In the genomic region with DNA sequence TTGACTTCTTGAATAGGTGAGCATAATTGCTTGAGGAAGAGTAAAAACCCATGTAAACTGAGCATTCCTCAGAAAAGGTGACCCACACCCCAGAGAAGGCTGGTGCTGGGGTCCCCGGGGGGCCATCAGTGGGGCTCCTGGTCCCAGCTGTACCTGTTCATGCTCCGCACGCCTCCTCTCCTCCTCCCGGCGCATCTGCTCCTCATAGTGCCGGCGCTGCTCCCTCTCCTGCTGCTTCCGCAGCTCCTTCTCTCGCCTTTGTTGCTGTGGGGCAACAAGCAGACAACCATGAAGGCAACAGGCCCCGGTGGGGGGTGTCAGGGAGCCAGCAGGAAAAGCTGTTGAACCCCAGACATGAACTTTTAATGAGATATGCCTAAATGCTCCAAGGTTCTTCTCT, we compare ENCODE assay signal across 23 cellular contexts.
DNase-seq lines count a peak whose midpoint lies in the region; ATAC-seq and TF ChIP-seq lines count a peak whose summit lies in the region.
"Had no signal": no experiment of that assay in that cellular context is flagged by ENCODE, and none has a peak within 500 bp of the region (broad histone marks: within the 10 kb centered on the region; RNA-seq: fewer than 3 reads in every experiment).

No MANE protein-coding gene starts in this region.

- no peak overlapping the region for H3K9ac ChIP-seq in mesenchymal stem cell (ENCODE audit: low read length)
- H3K9ac ChIP-seq: BLaER1 had no signal

- no peak overlapping the region for H3K27ac ChIP-seq in heart right ventricle
- H3K27ac ChIP-seq in mesenchymal stem cell (ENCODE audit: low read length, poor library complexity, severe bottlenecking) = no peak overlapping the region
- H3K27ac ChIP-seq: BLaER1 had no signal

- WGBS in heart right ventricle, 2 donors = 94 to 97% methylated on average over 10 of the region's 10 CpGs
- 96% methylated on average over 10 of the region's 10 CpGs for WGBS in mesenchymal stem cell

- no peak overlapping the region for H2BK120ac ChIP-seq in mesenchymal stem cell (ENCODE audit: low read depth, low read length)

- peak; percentile 16 for ATAC-seq in Right ventricle myocardium inferior
- ATAC-seq in heart right ventricle = no peak
- ATAC-seq in central memory CD8-positive, alpha-beta T cell (replicated peaks; ENCODE audit: extremely low read depth, poor library complexity, severe bottlenecking) = no peak

- H3K9me3 Mint-ChIP-seq in central memory CD8-positive, alpha-beta T cell = no peaks in the 10 kb centered on the region
- H3K9me3 Mint-ChIP-seq in T-helper 2 cell treated with Interferon-gamma antibody and Interleukin-4, amounts not matched to agents 5 μg/mL and 100 μg/mL, for 36 hours = no peaks in the 10 kb centered on the region
- H3K9me3 Mint-ChIP-seq: CD4-positive, alpha-beta memory T cell; CD4-positive, CD25-positive, alpha-beta regulatory T cell; CD8-positive, alpha-beta memory T cell had no signal

- no peak for DNase-seq in Right ventricle myocardium inferior (ENCODE audit: missing footprints)
- DNase-seq in heart right ventricle = no peak
- no peak for DNase-seq in central memory CD8-positive, alpha-beta T cell (ENCODE audit: low spot score in 2 of 2)
- no peak for DNase-seq in mesenchymal stem cell
- no peak for DNase-seq in T-helper 2 cell treated with Interferon-gamma antibody and Interleukin-4, amounts not matched to agents 5 μg/mL and 100 μg/mL, for 36 hours (ENCODE audit: low spot score)
- no peak for DNase-seq in hypothalamus (lab: John Stamatoyannopoulos, UW)
- no peak for DNase-seq in stimulated activated CD4-positive, alpha-beta T cell treated with anti-CD3 and anti-CD28 coated beads, Interleukin-4, amount 100 ng/mL, for 1 hour
- DNase-seq: 8988T; ACHN; BE2C; C1 segment of cervical spinal cord; CD4-positive, alpha-beta memory T cell; CD4-positive, CD25-positive, alpha-beta regulatory T cell; CD8-positive, alpha-beta memory T cell; COR-L47; DMS 273 treated with DMSO at 0.1 percent for 48 hours; DMS153; DMS53; DND-41; EL; GDM1 had no signal

- TF ChIP-seq CTCF in heart right ventricle (IDR thresholded peaks at IDR 0.05) = no peak

- H3K4me1 Mint-ChIP-seq in central memory CD8-positive, alpha-beta T cell = peaks cover 9% of the 10 kb centered on the region
- no peaks in the 10 kb centered on the region for H3K4me1 Mint-ChIP-seq in T-helper 2 cell treated with Interferon-gamma antibody and Interleukin-4, amounts not matched to agents 5 μg/mL and 100 μg/mL, for 36 hours (ENCODE audit: low read depth)
- H3K4me1 Mint-ChIP-seq: CD14-positive monocyte; CD8-positive, alpha-beta memory T cell had no signal

- peaks cover 2% of the 10 kb centered on the region for H3K79me1 ChIP-seq in mesenchymal stem cell (replicated peaks; ENCODE audit: low read length, poor library complexity, severe bottlenecking)

- H3K14ac ChIP-seq in mesenchymal stem cell (ENCODE audit: low read length in 2 of 2) = no peak overlapping the region

- no peak overlapping the region for H2AFZ ChIP-seq in mesenchymal stem cell (ENCODE audit: low read depth, low read length)

- no peak overlapping the region for H3K23ac ChIP-seq in mesenchymal stem cell (ENCODE audit: low read length in 2 of 2)

- H3K18ac ChIP-seq in mesenchymal stem cell (ENCODE audit: low read depth in 1 of 2, low read length in 2 of 2) = no peak overlapping the region

- intact Hi-C loops in Right ventricle myocardium inferior (cut with DNase I) (no loop called here), heart right ventricle (cut with DNase I) (loop anchor here in 1 of 10 donors (10.0 kb wide), 1 partner anchor 425 kb away; no protein-coding TSS in a partner anchor)

- H3K36me3 ChIP-seq in heart right ventricle (peaks cover 0 to 55% (median 0%) of the 10 kb centered on the region in 9 donors), mesenchymal stem cell (ENCODE audit: control insufficient read depth in 1 of 2, insufficient read depth in 2 of 2, low read depth in 1 of 2, low read length in 2 of 2) (peaks cover 6 to 20% of the 10 kb centered on the region in 2 experiments)
- H3K36me3 ChIP-seq: BE2C, BLaER1 had no signal

- H3K4me2 ChIP-seq in mesenchymal stem cell (ENCODE audit: low read length, poor library complexity, severe bottlenecking) = no peak overlapping the region
- H3K4me2 ChIP-seq: BLaER1 had no signal

- H3K9me3 ChIP-seq in heart right ventricle (no peaks in the 10 kb centered on the region), mesenchymal stem cell (ENCODE audit: control insufficient read depth, low read length) (no peaks in the 10 kb centered on the region)
- H3K9me3 ChIP-seq: BE2C, BLaER1 had no signal

- H3K36me3 Mint-ChIP-seq in central memory CD8-positive, alpha-beta T cell (ENCODE audit: insufficient read depth) = peaks cover 43% of the 10 kb centered on the region
- peaks cover 55% of the 10 kb centered on the region for H3K36me3 Mint-ChIP-seq in T-helper 2 cell treated with Interferon-gamma antibody and Interleukin-4, amounts not matched to agents 5 μg/mL and 100 μg/mL, for 36 hours (ENCODE audit: low read depth)
- H3K36me3 Mint-ChIP-seq: CD14-positive monocyte had no signal

- no peaks in the 10 kb centered on the region for H3K27me3 Mint-ChIP-seq in central memory CD8-positive, alpha-beta T cell
- H3K27me3 Mint-ChIP-seq in T-helper 2 cell treated with Interferon-gamma antibody and Interleukin-4, amounts not matched to agents 5 μg/mL and 100 μg/mL, for 36 hours (ENCODE audit: low read depth) = no peaks in the 10 kb centered on the region
- H3K27me3 Mint-ChIP-seq: CD4-positive, alpha-beta memory T cell; CD4-positive, CD25-positive, alpha-beta regulatory T cell; CD8-positive, alpha-beta memory T cell had no signal

- H3K27me3 ChIP-seq in heart right ventricle = no peaks in the 10 kb centered on the region
- H3K27me3 ChIP-seq in mesenchymal stem cell (ENCODE audit: control insufficient read depth in 1 of 2, insufficient read depth in 1 of 2, low read length in 2 of 2) = no peaks in the 10 kb centered on the region
- H3K27me3 ChIP-seq: BE2C, BLaER1 had no signal

- H3K4me3 ChIP-seq in heart right ventricle (no peak overlapping the region), mesenchymal stem cell (ENCODE audit: insufficient read depth in 1 of 2, low read depth in 1 of 2, low read length in 2 of 2) (no peak overlapping the region)
- H3K4me3 ChIP-seq: BLaER1 had no signal

- no peak overlapping the region for H3K4me3 Mint-ChIP-seq in central memory CD8-positive, alpha-beta T cell
- no peak overlapping the region for H3K4me3 Mint-ChIP-seq in T-helper 2 cell treated with Interferon-gamma antibody and Interleukin-4, amounts not matched to agents 5 μg/mL and 100 μg/mL, for 36 hours
- H3K4me3 Mint-ChIP-seq: CD14-positive monocyte; CD4-positive, alpha-beta memory T cell; CD4-positive, CD25-positive, alpha-beta regulatory T cell; CD8-positive, alpha-beta memory T cell had no signal

- H2BK5ac ChIP-seq in mesenchymal stem cell (ENCODE audit: low read depth, low read length, poor library complexity, severe bottlenecking) = no peak overlapping the region

- H4K8ac ChIP-seq in mesenchymal stem cell (ENCODE audit: low read length) = no peak overlapping the region

- H2BK15ac ChIP-seq in mesenchymal stem cell (ENCODE audit: low read depth, poor library complexity, severe bottlenecking) = no peak overlapping the region

- peak overlapping the region; percentile 46 for H3K27ac Mint-ChIP-seq in central memory CD8-positive, alpha-beta T cell (ENCODE audit: low read depth)
- no peak overlapping the region for H3K27ac Mint-ChIP-seq in T-helper 2 cell treated with Interferon-gamma antibody and Interleukin-4, amounts not matched to agents 5 μg/mL and 100 μg/mL, for 36 hours

- H4K91ac ChIP-seq in mesenchymal stem cell (ENCODE audit: low read length) = no peak overlapping the region

- H2BK12ac ChIP-seq in mesenchymal stem cell (ENCODE audit: low read length in 2 of 2) = no peak overlapping the region

- no peak overlapping the region for H3K4ac ChIP-seq in mesenchymal stem cell (ENCODE audit: low read depth in 1 of 2, low read length in 2 of 2)

- peak overlapping the region; percentile 3 for H2AK5ac ChIP-seq in mesenchymal stem cell (ENCODE audit: low read length, severe bottlenecking)

- H3K4me1 ChIP-seq in heart right ventricle (no peaks in the 10 kb centered on the region), mesenchymal stem cell (ENCODE audit: control insufficient read depth, insufficient read depth, low read depth, low read length) (peaks cover 6% of the 10 kb centered on the region)
- H3K4me1 ChIP-seq: BE2C, BLaER1 had no signal
